Comparison of ENCODE assay signal across 8 cellular contexts in genomic region chr10:102504976-102505300, GRCh38.
DNase-seq lines count a peak whose midpoint lies in the region; ATAC-seq, FAIRE-seq and TF ChIP-seq lines count a peak whose summit lies in the region.

No MANE protein-coding gene starts in this region.

- FAIRE-seq in RCC 7860 (lab: Jason Lieb, UNC): no peak

- H3K36me3 ChIP-seq in HAP-1 (replicated peaks) (peaks cover 13% of the 10 kb centered on the region), iPS-15b (ENCODE audit: control insufficient read depth, insufficient read depth, low read length) (peaks cover 4% of the 10 kb centered on the region)

- H3K27ac ChIP-seq in skin epidermis: peak overlapping the region in 19 of 21 experiments; percentile 78 to 94 (median 90)

- in situ Hi-C loops in HAP-1 (cut with MboI; ENCODE audit: low sequenced_read_pairs): no loop called here

- H3K27me3 ChIP-seq in HAP-1 (ENCODE audit: low read depth) (no peaks in the 10 kb centered on the region), iPS-15b (ENCODE audit: control insufficient read depth, insufficient read depth, low read length) (peaks cover 16% of the 10 kb centered on the region)

- H3K9ac ChIP-seq in iPS-15b (ENCODE audit: low read depth, low read length): peak overlapping the region; percentile 30

- no peaks in the 10 kb centered on the region for H3K9me3 ChIP-seq in HAP-1
- H3K9me3 ChIP-seq in iPS-15b (ENCODE audit: control insufficient read depth, insufficient read depth, low read length): no peaks in the 10 kb centered on the region

- H3K4me1 ChIP-seq in HAP-1 (peaks cover 4% of the 10 kb centered on the region; the same call in 1 of the 2 replicates), iPS-15b (ENCODE audit: control insufficient read depth, insufficient read depth, low read length) (peaks cover 10% of the 10 kb centered on the region)

- no peak for ATAC-seq in HG02852 (IDR thresholded peaks at IDR 0.05; ENCODE audit: unreplicated experiment)

- no peak for TF ChIP-seq CTCF in WI38 (IDR thresholded peaks at IDR 0.05; ENCODE audit: low read depth, low read length)

- DNase-seq in HAP-1 (ENCODE audit: low spot score in 2 of 2) (no peak), RCC 7860 (ENCODE audit: low spot score) (no peak), SKM-1 treated with dmso at 0.1 percent for 144 hours (lab: John Stamatoyannopoulos, UW; ENCODE audit: unreplicated experiment) (no peak), NCI-H510A treated with DMSO at 0.1 percent for 48 hours (lab: John Stamatoyannopoulos, UW) (no peak)

- H3K4me3 ChIP-seq in HAP-1: peak overlapping the region; percentile 63
- peak overlapping the region; percentile 79 for H3K4me3 ChIP-seq in WI38 (ENCODE audit: low read depth, low read length)
- peak overlapping the region; percentile 72 for H3K4me3 ChIP-seq in iPS-15b (ENCODE audit: low read depth, low read length)
- H3K4me3 ChIP-seq in skin epidermis: peak overlapping the region; percentile 77 to 99 (median 92)
